ENCODE assay signal across 8 cellular contexts in genomic region chr15:34223904-34224596, GRCh38. TPM values are rescaled to one million over a fixed set of nuclear protein-coding genes. Genes with fewer than 3 reads are reported as not detected.
DNase-seq lines count a peak whose midpoint lies in the region; ATAC-seq and TF ChIP-seq lines count a peak whose summit lies in the region.

No MANE protein-coding gene starts in this region.

- POLR2A ChIA-PET in PC-3 (lab: Charles Lee; ENCODE audit: unreplicated experiment), result interaction anchor here (0.6 kb wide), 1 partner anchor 176 kb away, joined by 6 read pairs; no protein-coding TSS in a partner anchor

- DNase-seq in SIG-M5 treated with dmso at 0.1 percent for 504 hours (lab: John Stamatoyannopoulos, UW; ENCODE audit: unreplicated experiment) (peak; percentile 18), SIG-M5 (lab: John Stamatoyannopoulos, UW) (no peak), PC-3 (no peak), NK-92 (lab: John Stamatoyannopoulos, UW; ENCODE audit: unreplicated experiment) (no peak), NCI-H1092 treated with DMSO at 0.1 percent for 48 hours (lab: John Stamatoyannopoulos, UW) (no peak)
- no peak for DNase-seq in effector memory CD4-positive, alpha-beta T cell

- no peaks in the 10 kb centered on the region for H4K20me1 ChIP-seq in PC-3 (ENCODE audit: low read length)

- H3K9me2 ChIP-seq in PC-3 (replicated peaks; ENCODE audit: low read length), result no peaks in the 10 kb centered on the region

- no TSS peak for BruUV-seq in PC-3 (replicated peaks; lab: Mats Ljungman, UMichigan)

- intact Hi-C loops in PC-3 (cut with micrococcal nuclease), result loop anchor here (10.0 kb wide), 1 partner anchor 741 kb away; the partner anchor contains the start of gene AQR

- peak overlapping the region; percentile 78 for H3K27ac ChIP-seq in PC-3 (ENCODE audit: low read length)
- H3K27ac ChIP-seq in effector memory CD4-positive, alpha-beta T cell (ENCODE audit: insufficient read depth, low read length, poor library complexity, severe bottlenecking), result peak overlapping the region; percentile 72

- peak overlapping the region; percentile 92 for H3K9ac ChIP-seq in PC-3 (ENCODE audit: low read length)
- H3K9ac ChIP-seq in mucosa of stomach (ENCODE audit: low read length), result peak overlapping the region; percentile 87

- peaks cover 6% of the 10 kb centered on the region for H3F3A ChIP-seq in PC-3 (ENCODE audit: low read length, unreplicated experiment)

- H3K4me2 ChIP-seq in PC-3 (ENCODE audit: low read length), result peak overlapping the region; percentile 87

- H3K9me3 ChIP-seq in PC-3 (ENCODE audit: low read length) (no peaks in the 10 kb centered on the region), mucosa of stomach (ENCODE audit: control insufficient read depth, low read length) (no peaks in the 10 kb centered on the region)
- no peaks in the 10 kb centered on the region for H3K9me3 ChIP-seq in effector memory CD4-positive, alpha-beta T cell (ENCODE audit: control insufficient read depth, low read length)

- H3K4me1 ChIP-seq in PC-3 (ENCODE audit: insufficient read depth, low read length), result peaks cover 20% of the 10 kb centered on the region
- H3K4me1 ChIP-seq in effector memory CD4-positive, alpha-beta T cell (ENCODE audit: control insufficient read depth, insufficient read depth, low read length, poor library complexity, severe bottlenecking), result peaks cover 11% of the 10 kb centered on the region
- H3K4me1 ChIP-seq in mucosa of stomach (ENCODE audit: control insufficient read depth, insufficient read depth, low read length), result peaks cover 8% of the 10 kb centered on the region

- H3K4me3 ChIP-seq in PC-3 (ENCODE audit: low read length) (peak overlapping the region; percentile 96), mucosa of stomach (ENCODE audit: low read length) (peak overlapping the region; percentile 93)
- H3K4me3 ChIP-seq in effector memory CD4-positive, alpha-beta T cell (ENCODE audit: insufficient read depth, low read depth, low read length, poor library complexity, severe bottlenecking), result peak overlapping the region; percentile 59

- peak overlapping the region; percentile 53 for H2AFZ ChIP-seq in PC-3 (ENCODE audit: low read length)

- peaks cover 38% of the 10 kb centered on the region for H3K79me2 ChIP-seq in PC-3 (ENCODE audit: low read length)

- peaks cover 18% of the 10 kb centered on the region for H3K36me3 ChIP-seq in PC-3 (ENCODE audit: low read depth, low read length)
- H3K36me3 ChIP-seq in effector memory CD4-positive, alpha-beta T cell (ENCODE audit: control insufficient read depth, insufficient read depth, low read length), result peaks cover 8% of the 10 kb centered on the region
- no peaks in the 10 kb centered on the region for H3K36me3 ChIP-seq in mucosa of stomach (ENCODE audit: control insufficient read depth, insufficient read depth, low read length)

- CTCF ChIA-PET in PC-3 (lab: Charles Lee), result no interaction called here

- ATAC-seq in PC-3 (no peak), GM21576 (IDR thresholded peaks at IDR 0.05; ENCODE audit: unreplicated experiment) (no peak)

- no peak for TF ChIP-seq CTCF in PC-3 (conservative IDR thresholded peaks at IDR 0.05; ENCODE audit: low read depth, low read length)

- H3K27me3 ChIP-seq in PC-3 (ENCODE audit: low read length) (no peaks in the 10 kb centered on the region), mucosa of stomach (ENCODE audit: control insufficient read depth, insufficient read depth, low read length) (no peaks in the 10 kb centered on the region)
- H3K27me3 ChIP-seq in effector memory CD4-positive, alpha-beta T cell (replicated peaks; ENCODE audit: control insufficient read depth, insufficient read depth, low read length, poor library complexity, severe bottlenecking), result no peaks in the 10 kb centered on the region

RNA-seq across cellular contexts. Expression of gene EMC4, which starts 0.8 kb away (rescaled TPM):
- total RNA-seq in PC-3 (2014; rRNA removed), result 486 and 540 TPM in 2 replicates

RNA-seq across cellular contexts. Expression of gene KATNBL1, which starts 14.2 kb away (rescaled TPM):
- total RNA-seq in PC-3 (2014; rRNA removed), result 51.6 and 57.6 TPM in 2 replicates
